In the genomic region with DNA sequence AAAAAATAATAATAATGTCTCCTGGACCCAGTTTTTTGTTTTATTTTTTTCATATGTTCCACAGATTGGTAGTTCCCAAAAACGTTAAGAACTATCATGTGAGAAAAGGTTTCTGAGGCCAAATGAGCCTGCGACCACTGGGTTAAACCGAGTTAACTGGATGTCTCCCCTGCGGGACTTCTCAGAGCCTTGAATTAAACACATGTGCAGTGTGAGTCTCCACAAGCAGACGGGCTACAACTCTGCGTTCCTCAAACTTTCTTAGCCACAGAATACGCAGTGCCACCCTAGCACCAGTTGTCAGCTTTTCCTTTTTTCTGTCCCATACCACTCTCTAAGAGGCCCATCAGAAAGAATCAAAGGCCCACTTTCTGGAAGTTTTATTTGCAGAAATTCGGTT, we compare ENCODE assay signal across 27 cellular contexts.
"Had no signal": no experiment of that assay in that cellular context is flagged by ENCODE, and none has a peak within 500 bp of the region (broad histone marks: within the 10 kb centered on the region; RNA-seq: fewer than 3 reads in every experiment).

No MANE protein-coding gene starts in this region.

- H3K4me3 ChIP-seq: pancreas, prostate gland, right atrium auricular region, skin epidermis, smooth muscle cell, spleen, suprapubic skin, testis, tibial artery, transverse colon, upper lobe of right lung, uterus had no signal

- FAIRE-seq: pancreas had no signal

- H3K4me2 ChIP-seq: smooth muscle cell had no signal

- H3K27ac Mint-ChIP-seq: naive thymus-derived CD4-positive, alpha-beta T cell; natural killer cell; stimulated activated memory B cell treated with anti-CD40 and anti-IgM and Interleukin-4, amounts not matched to agents 10 μg/mL and 1 μg/mL and 100 μg/mL, for 72 hours; stimulated activated naive CD8-positive, alpha-beta T cell treated with anti-CD3 and anti-CD28 coated beads, Interleukin-15, amount 100 ng/mL, for 72 hours had no signal

- H3K4me1 ChIP-seq: pancreas, upper lobe of right lung, uterus had no signal

- H3K4me1 Mint-ChIP-seq: naive thymus-derived CD4-positive, alpha-beta T cell; stimulated activated memory B cell treated with anti-CD40 and anti-IgM and Interleukin-4, amounts not matched to agents 10 μg/mL and 1 μg/mL and 100 μg/mL, for 72 hours; stimulated activated naive CD8-positive, alpha-beta T cell treated with anti-CD3 and anti-CD28 coated beads, Interleukin-15, amount 100 ng/mL, for 72 hours had no signal

- H3K27me3 ChIP-seq: neutrophil, pancreas, right atrium auricular region, testis, transverse colon, upper lobe of right lung, uterus had no signal

- H3K9me3 ChIP-seq: neutrophil, pancreas, prostate gland, right atrium auricular region, spleen, suprapubic skin, testis, tibial artery, transverse colon, upper lobe of right lung, uterus had no signal

- H3K9me3 Mint-ChIP-seq: naive thymus-derived CD4-positive, alpha-beta T cell; natural killer cell; stimulated activated memory B cell treated with anti-CD40 and anti-IgM and Interleukin-4, amounts not matched to agents 10 μg/mL and 1 μg/mL and 100 μg/mL, for 72 hours; stimulated activated naive CD8-positive, alpha-beta T cell treated with anti-CD3 and anti-CD28 coated beads, Interleukin-15, amount 100 ng/mL, for 72 hours; type B pancreatic cell had no signal

- H3K36me3 ChIP-seq: neutrophil, pancreas, prostate gland, right atrium auricular region, spleen, suprapubic skin, tibial artery, transverse colon, upper lobe of right lung, uterus had no signal

- H3K4me3 Mint-ChIP-seq: naive thymus-derived CD4-positive, alpha-beta T cell; natural killer cell; stimulated activated memory B cell treated with anti-CD40 and anti-IgM and Interleukin-4, amounts not matched to agents 10 μg/mL and 1 μg/mL and 100 μg/mL, for 72 hours; stimulated activated naive CD8-positive, alpha-beta T cell treated with anti-CD3 and anti-CD28 coated beads, Interleukin-15, amount 100 ng/mL, for 72 hours had no signal

- DNase-seq: naive thymus-derived CD4-positive, alpha-beta T cell; natural killer cell; nucleus accumbens; pancreas; spleen; stimulated activated CD4-positive, alpha-beta T cell treated with anti-CD3 and anti-CD28 coated beads, Interleukin-12 subunit alpha, Interleukin-12 subunit beta, amount 100 ng/mL, for 4 hours; stimulated activated CD4-positive, alpha-beta T cell treated with anti-CD3 and anti-CD28 coated beads, Interleukin-1b, Interleukin-23, amount 100 ng/mL, for 48 hours; stimulated activated CD4-positive, alpha-beta T cell treated with anti-CD3 and anti-CD28 coated beads, Interleukin-4, amount 100 ng/mL, for 1 hour; stimulated activated CD4-positive, alpha-beta T cell treated with anti-CD3 and anti-CD28 coated beads, Interleukin-4, amount 100 ng/mL, for 4 hours; stimulated activated CD8-positive, alpha-beta memory T cell treated with anti-CD3 and anti-CD28 coated beads, Interleukin-4, amount 100 ng/mL, for 48 hours; stimulated activated naive CD4-positive, alpha-beta T cell; stimulated activated naive CD8-positive, alpha-beta T cell treated with anti-CD3 and anti-CD28 coated beads, Interleukin-15, amount 100 ng/mL, for 72 hours; stimulated activated naive CD8-positive, alpha-beta T cell treated with anti-CD3 and anti-CD28 coated beads, Interleukin-15, Interleukin-2, amounts not matched to agents 100 U/mL and 50 U/mL, for 24 hours; substantia nigra; testis; tibial artery; transverse colon; upper lobe of right lung; uterus had no signal

- H3K36me3 Mint-ChIP-seq: naive thymus-derived CD4-positive, alpha-beta T cell; natural killer cell; stimulated activated memory B cell treated with anti-CD40 and anti-IgM and Interleukin-4, amounts not matched to agents 10 μg/mL and 1 μg/mL and 100 μg/mL, for 72 hours; type B pancreatic cell had no signal

- H3K27ac ChIP-seq: neutrophil, pancreas, prostate gland, right atrium auricular region, spleen, suprapubic skin, testis, tibial artery, transverse colon, upper lobe of right lung, uterus had no signal

- H3K27me3 Mint-ChIP-seq: stimulated activated naive CD8-positive, alpha-beta T cell treated with anti-CD3 and anti-CD28 coated beads, Interleukin-15, amount 100 ng/mL, for 72 hours; type B pancreatic cell had no signal
